17 cellular contexts compared by ENCODE assay signal in the genomic region with DNA sequence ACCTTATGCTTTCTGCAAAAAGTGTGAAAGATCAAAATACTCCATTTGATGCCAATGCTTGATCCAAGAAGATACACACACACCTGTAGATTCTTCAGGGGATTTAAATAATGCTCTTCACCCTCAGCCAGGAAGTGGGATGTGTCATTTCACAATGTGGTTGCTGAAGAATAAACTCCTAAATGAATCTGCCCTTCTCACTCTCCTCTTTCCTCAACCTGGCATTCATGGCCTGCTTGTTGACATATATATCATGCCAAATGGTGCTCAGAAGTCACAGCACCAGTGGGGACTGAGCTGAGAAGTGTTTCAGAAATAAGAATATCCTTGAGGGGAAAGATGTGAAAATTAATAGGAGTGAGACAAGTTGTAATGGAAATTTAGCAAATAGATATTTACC.
"Had no signal": no experiment of that assay in that cellular context is flagged by ENCODE, and none has a peak within 500 bp of the region (broad histone marks: within the 10 kb centered on the region; RNA-seq: fewer than 3 reads in every experiment).

No MANE protein-coding gene starts in this region.

- ATAC-seq: activated CD8-positive, alpha-beta T cell treated with anti-CD3 and anti-CD28 coated beads, Interleukin-2, amount 10 ng/mL, durations not matched to agents 7 days and 5 days; activated naive CD4-positive, alpha-beta T cell treated with anti-CD3 and anti-CD28 coated beads, Interleukin-2, amount 50 U/mL, for 72 hours; esophagus mucosa; left lobe of liver; pancreas; WTC11 had no signal

- DNase-seq: activated CD4-positive, alpha-beta T cell treated with anti-CD3 and anti-CD28 coated beads, Interleukin-2, amount 10 ng/mL, durations not matched to agents 24 days and 14 days; activated CD8-positive, alpha-beta memory T cell treated with anti-CD3 and anti-CD28 coated beads, Interleukin-2, amount 50 U/mL, for 4 hours; activated CD8-positive, alpha-beta T cell treated with anti-CD3 and anti-CD28 coated beads, Interleukin-2, amount 10 ng/mL, durations not matched to agents 7 days and 5 days; activated gamma-delta T cell; activated T-cell treated with anti-CD3 and anti-CD28 coated beads, Interleukin-2, amount 50 U/mL, for 48 hours; central memory CD4-positive, alpha-beta T cell; colonic mucosa; midbrain; pancreas; stimulated activated CD4-positive, alpha-beta T cell treated with anti-CD3 and anti-CD28 coated beads, Interleukin-12 subunit alpha, Interleukin-12 subunit beta, amount 100 ng/mL, for 4 hours; stimulated activated CD4-positive, alpha-beta T cell treated with anti-CD3 and anti-CD28 coated beads, Interleukin-2, amount 100 ng/mL, for 24 hours; tibial artery; uterus had no signal
